10 cellular contexts compared by ENCODE assay signal in the genomic region with DNA sequence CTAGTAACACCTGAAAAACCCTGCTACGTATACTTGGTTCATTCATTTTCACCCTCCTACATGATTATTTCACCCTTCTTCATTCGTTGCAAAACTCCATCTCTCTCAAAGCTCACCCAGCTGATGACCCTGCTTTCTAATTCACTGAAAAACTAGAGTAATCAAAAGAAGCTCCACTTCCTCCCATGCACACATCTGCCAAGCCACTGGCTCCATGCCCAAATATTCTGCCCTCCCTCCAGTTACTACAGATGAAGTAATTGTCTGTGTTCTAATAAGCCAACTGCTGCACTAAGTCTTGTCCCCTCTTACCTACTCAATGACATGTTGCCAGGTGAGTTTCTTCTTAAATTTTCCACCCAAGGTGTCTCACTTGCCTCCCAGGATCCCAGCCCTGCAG.
A peak's percentile ranks its signal among the peaks of the same experiment; 100 is the strongest.
DNase-seq lines count a peak whose midpoint lies in the region; FAIRE-seq and TF ChIP-seq lines count a peak whose summit lies in the region.
"Had no signal": no experiment of that assay in that cellular context is flagged by ENCODE, and none has a peak within 500 bp of the region (broad histone marks: within the 10 kb centered on the region; RNA-seq: fewer than 3 reads in every experiment).

No MANE protein-coding gene starts in this region.

- H4K20me1 ChIP-seq in endothelial cell of umbilical vein (replicated peaks; ENCODE audit: control insufficient read depth, extremely low read depth, insufficient read depth, low read length) = no peaks in the 10 kb centered on the region

- CTCF ChIA-PET in endothelial cell of umbilical vein (lab: Charles Lee) = interaction anchor here (0.9 to 1.9 kb wide), 2 partner anchors 21 to 215 kb away, joined by 4 to 5 read pairs; no protein-coding TSS in a partner anchor

- no peaks in the 10 kb centered on the region for H3K9me1 ChIP-seq in endothelial cell of umbilical vein (replicated peaks; ENCODE audit: control insufficient read depth, extremely low read depth, insufficient read depth, low read length)

- no peak for TF ChIP-seq POLR2A in endothelial cell of umbilical vein (IDR thresholded peaks at IDR 0.05; ENCODE audit: low read depth, low read length)

- no peaks in the 10 kb centered on the region for H3K4me1 ChIP-seq in endothelial cell of umbilical vein (ENCODE audit: control insufficient read depth, extremely low read depth, insufficient read depth, low read length)

- no TSS peak for BruUV-seq in endothelial cell of umbilical vein (replicated peaks; lab: Mats Ljungman, UMichigan)

- no peak overlapping the region for H2AFZ ChIP-seq in endothelial cell of umbilical vein (ENCODE audit: low read depth, low read length)

- dilution Hi-C loops in endothelial cell of umbilical vein (cut with MboI; ENCODE audit: extremely low pct_ligation_motif_present, low sequenced_read_pairs) = no loop called here

- H3K27ac ChIP-seq in endothelial cell of umbilical vein (ENCODE audit: insufficient read depth, low read depth, low read length) = no peak overlapping the region

- FAIRE-seq in endothelial cell of umbilical vein (lab: Jason Lieb, UNC) = no peak
- FAIRE-seq: A204.1, colon had no signal

- H3K9me3 ChIP-seq in endothelial cell of umbilical vein (replicated peaks; ENCODE audit: control insufficient read depth, insufficient read depth, low read length) = no peaks in the 10 kb centered on the region

- peak; percentile 57 for DNase-seq in NCI-H2171 treated with DMSO at 0.1 percent for 48 hours (lab: John Stamatoyannopoulos, UW)
- no peak for DNase-seq in NCI-H2171 (lab: John Stamatoyannopoulos, UW)
- peak; percentile 17 for DNase-seq in NCI-H2029 treated with DMSO at 0.1 percent for 48 hours (lab: John Stamatoyannopoulos, UW)
- peak; percentile 7 for DNase-seq in endothelial cell of umbilical vein (ENCODE audit: low read depth, low spot score)
- DNase-seq in skeletal muscle cell (ENCODE audit: low read depth) = peak; percentile 43
- no peak for DNase-seq in NCI-H187 (lab: John Stamatoyannopoulos, UW)
- DNase-seq in stimulated activated CD4-positive, alpha-beta T cell treated with anti-CD3 and anti-CD28 coated beads, Interleukin-1b, Interleukin-23, amount 100 ng/mL, for 48 hours = no peak
- no peak for DNase-seq in GM20000 (ENCODE audit: low spot score)

- no peak overlapping the region for H3K4me3 ChIP-seq in endothelial cell of umbilical vein (replicated peaks in 1 of 3; ENCODE audit: insufficient read depth in 1 of 3, low read depth in 1 of 3, low read length in 3 of 3)
- H3K4me3 ChIP-seq in skeletal muscle cell (ENCODE audit: low read depth, low read length) = no peak overlapping the region

- intact Hi-C loops in endothelial cell of umbilical vein (cut with micrococcal nuclease) = no loop called here

- H3K27me3 ChIP-seq in endothelial cell of umbilical vein (ENCODE audit: control insufficient read depth in 2 of 2, insufficient read depth in 2 of 2, low read length in 2 of 2) = no peaks in the 10 kb centered on the region

- no peaks in the 10 kb centered on the region for H3K36me3 ChIP-seq in endothelial cell of umbilical vein (ENCODE audit: control insufficient read depth in 2 of 2, extremely low read depth in 1 of 2, insufficient read depth in 2 of 2, low read length in 2 of 2)

- TF ChIP-seq CTCF in endothelial cell of umbilical vein (IDR thresholded peaks at IDR 0.05; ENCODE audit: extremely low read depth in 1 of 2, insufficient read depth in 1 of 2, low read depth in 1 of 2, low read length in 2 of 2) = no peak
- no peak for TF ChIP-seq CTCF in GM20000 (IDR thresholded peaks at IDR 0.05; ENCODE audit: extremely low read depth, missing control alignments)

- POLR2A ChIA-PET in endothelial cell of umbilical vein (lab: Charles Lee) = no interaction called here

- no peak overlapping the region for H3K4me2 ChIP-seq in endothelial cell of umbilical vein (ENCODE audit: insufficient read depth, low read length)

- no peaks in the 10 kb centered on the region for H3K79me2 ChIP-seq in endothelial cell of umbilical vein (ENCODE audit: control insufficient read depth, insufficient read depth, low read length)

- no peak overlapping the region for H3K9ac ChIP-seq in endothelial cell of umbilical vein (replicated peaks; ENCODE audit: extremely low read depth, insufficient read depth, low read length)

TF ChIP-seq in endothelial cell of umbilical vein, 7 proteins besides CTCF, POLR2A, EP300 and RAD21:
- no peak for TF ChIP-seq JUN (IDR thresholded peaks at IDR 0.05; ENCODE audit: borderline replicate concordance, insufficient read depth, insufficient read length, low read depth)
- no peak for TF ChIP-seq MYC (IDR thresholded peaks at IDR 0.05; ENCODE audit: low read depth, low read length)
- TF ChIP-seq EZH2 (IDR thresholded peaks at IDR 0.05; ENCODE audit: borderline replicate concordance, low read depth, low read length, severe bottlenecking) = no peak
- no peak for TF ChIP-seq GATA2 (IDR thresholded peaks at IDR 0.05; ENCODE audit: insufficient read depth, insufficient read length, low read depth, low read length)
- no peak for TF ChIP-seq POLR2AphosphoS5 (IDR thresholded peaks at IDR 0.05; ENCODE audit: insufficient read depth, low read depth, low read length)
- no peak for TF ChIP-seq FOS (IDR thresholded peaks at IDR 0.05; ENCODE audit: borderline replicate concordance, insufficient read depth, low read length)
- TF ChIP-seq, protein P1, sequence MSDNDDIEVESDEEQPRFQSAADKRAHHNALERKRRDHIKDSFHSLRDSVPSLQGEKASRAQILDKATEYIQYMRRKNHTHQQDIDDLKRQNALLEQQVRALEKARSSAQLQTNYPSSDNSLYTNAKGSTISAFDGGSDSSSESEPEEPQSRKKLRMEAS (IDR thresholded peaks at IDR 0.05; ENCODE audit: insufficient read depth, insufficient read length) = no peak

Comparison
In these comparisons a context has a peak if more than half of its experiments do, and no peak if none do; other contexts are left out.
1. DNase-seq: peak in NCI-H2171 treated with DMSO at 0.1 percent for 48 hours (single experiment), NCI-H2029 treated with DMSO at 0.1 percent for 48 hours (single experiment), endothelial cell of umbilical vein (single experiment) and skeletal muscle cell (single experiment); none in NCI-H2171 (single experiment), NCI-H187 (0 of 2), stimulated activated CD4-positive, alpha-beta T cell treated with anti-CD3 and anti-CD28 coated beads, Interleukin-1b, Interleukin-23, amount 100 ng/mL, for 48 hours (single experiment) and GM20000 (single experiment).